Comparison of ENCODE assay signal across 8 cellular contexts in the genomic region with DNA sequence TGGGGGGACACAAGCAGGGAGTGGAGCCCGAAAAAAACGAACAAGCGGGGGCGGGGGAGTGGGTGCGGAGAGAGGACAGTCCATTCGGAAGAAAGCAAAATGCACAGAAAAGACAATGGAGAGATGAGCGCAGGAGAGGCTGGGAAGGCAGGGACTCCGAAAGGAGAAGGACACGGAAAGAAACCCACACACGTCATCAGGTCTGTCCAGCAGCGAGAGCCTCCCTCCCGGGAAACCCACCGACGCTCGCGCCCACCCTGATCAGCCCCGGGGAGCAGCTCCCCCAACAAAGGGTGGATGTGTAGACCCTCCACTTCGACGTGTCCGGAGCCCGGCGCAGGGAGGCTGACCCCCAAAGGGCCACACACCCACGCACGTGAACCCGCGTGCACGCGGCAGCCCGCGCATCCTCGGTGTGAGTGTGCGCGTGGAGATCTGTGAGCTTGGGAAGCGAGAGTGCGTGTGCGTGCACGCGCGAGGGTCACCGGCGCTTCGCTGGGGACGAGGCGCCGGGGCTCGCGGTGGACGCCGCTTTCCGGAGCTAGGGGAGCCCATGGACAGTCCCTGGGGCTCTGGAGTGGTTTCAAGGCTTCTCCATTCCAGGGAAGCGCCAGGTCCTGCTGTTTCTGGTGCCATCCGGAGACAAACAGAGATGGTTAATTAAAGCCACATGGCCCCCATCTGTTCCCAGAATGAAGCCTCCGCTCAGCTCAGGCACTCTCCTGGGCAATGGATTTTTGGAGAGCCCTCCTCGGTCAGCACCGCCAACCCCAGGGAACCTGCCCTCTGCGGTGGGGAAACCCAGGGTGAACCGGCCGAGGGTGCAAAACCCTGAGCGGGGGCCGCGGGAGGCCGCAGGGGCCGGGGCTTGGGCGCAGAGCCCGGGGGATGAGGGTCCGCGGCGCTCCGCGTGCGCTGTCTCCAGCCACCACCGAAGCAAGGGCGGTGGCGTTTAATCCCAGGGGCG. TPM values are rescaled to one million over a fixed set of nuclear protein-coding genes. Genes with fewer than 3 reads are reported as not detected.
A peak's percentile ranks its signal among the peaks of the same experiment; 100 is the strongest.
DNase-seq lines count a peak whose midpoint lies in the region; ATAC-seq and TF ChIP-seq lines count a peak whose summit lies in the region.

No MANE protein-coding gene starts in this region.

- H3K27me3 ChIP-seq in AG04450 (ENCODE audit: control insufficient read depth, insufficient read depth, low read length) (no peaks in the 10 kb centered on the region), H7 (ENCODE audit: control insufficient read depth, insufficient read depth, low read length) (peaks cover 55% of the 10 kb centered on the region)

- no peak for ATAC-seq in activated CD8-positive, alpha-beta T cell treated with anti-CD3 and anti-CD28 coated beads, Interleukin-2, amount 10 ng/mL, durations not matched to agents 7 days and 5 days
- no peak for ATAC-seq in HG02763 (IDR thresholded peaks at IDR 0.05; ENCODE audit: unreplicated experiment)
- no peak for ATAC-seq in HG02885 (IDR thresholded peaks at IDR 0.05; ENCODE audit: poor library complexity, unreplicated experiment)

- peaks cover 7% of the 10 kb centered on the region; the same call in 1 of the 2 replicates for H3K9me3 ChIP-seq in AG04450 (ENCODE audit: control insufficient read depth, insufficient read depth, low read length)

- H3K9me3 Mint-ChIP-seq in activated CD8-positive, alpha-beta T cell treated with anti-CD3 and anti-CD28 coated beads, Interleukin-2, amount 10 ng/mL, durations not matched to agents 7 days and 5 days (ENCODE audit: insufficient read depth): no peaks in the 10 kb centered on the region
- no peaks in the 10 kb centered on the region for H3K9me3 Mint-ChIP-seq in progenitor cell of endocrine pancreas (ENCODE audit: low read depth)

- peak overlapping the region; percentile 64 for H3K4me3 Mint-ChIP-seq in activated CD8-positive, alpha-beta T cell treated with anti-CD3 and anti-CD28 coated beads, Interleukin-2, amount 10 ng/mL, durations not matched to agents 7 days and 5 days
- H3K4me3 Mint-ChIP-seq in progenitor cell of endocrine pancreas (ENCODE audit: low read depth): peak overlapping the region; percentile 90

- peaks cover 60% of the 10 kb centered on the region for H3K27me3 Mint-ChIP-seq in activated CD8-positive, alpha-beta T cell treated with anti-CD3 and anti-CD28 coated beads, Interleukin-2, amount 10 ng/mL, durations not matched to agents 7 days and 5 days (ENCODE audit: low read depth)
- no peaks in the 10 kb centered on the region for H3K27me3 Mint-ChIP-seq in progenitor cell of endocrine pancreas

- TF ChIP-seq CTCF in AG04450 (IDR thresholded peaks at IDR 0.05; ENCODE audit: low read depth, low read length) (no peak), progenitor cell of endocrine pancreas (IDR thresholded peaks at IDR 0.05; ENCODE audit: unreplicated experiment) (no peak)

- CTCF ChIA-PET in AG04450 (lab: Charles Lee): interaction anchor here (1.1 to 2.7 kb wide), 2 partner anchors 127 to 144 kb away, joined by 4 to 24 read pairs; no protein-coding TSS in a partner anchor
- CTCF ChIA-PET in activated CD8-positive, alpha-beta T cell treated with anti-CD3 and anti-CD28 coated beads, Interleukin-2, amount 10 ng/mL, durations not matched to agents 7 days and 5 days (lab: Charles Lee): no interaction called here

- no peak overlapping the region for H3K27ac Mint-ChIP-seq in activated CD8-positive, alpha-beta T cell treated with anti-CD3 and anti-CD28 coated beads, Interleukin-2, amount 10 ng/mL, durations not matched to agents 7 days and 5 days
- H3K27ac Mint-ChIP-seq in progenitor cell of endocrine pancreas: peak overlapping the region; percentile 96

- no peaks in the 10 kb centered on the region for H3K36me3 Mint-ChIP-seq in activated CD8-positive, alpha-beta T cell treated with anti-CD3 and anti-CD28 coated beads, Interleukin-2, amount 10 ng/mL, durations not matched to agents 7 days and 5 days (ENCODE audit: low read depth)
- peaks cover 10% of the 10 kb centered on the region for H3K36me3 Mint-ChIP-seq in progenitor cell of endocrine pancreas (ENCODE audit: insufficient read depth)

- H3K27ac ChIP-seq in AG04450 (ENCODE audit: low read depth, low read length): peak overlapping the region; percentile 86

- DNase-seq in AG04450 (ENCODE audit: low read depth, low spot score) (no peak), H7 (peak; percentile 78), head of caudate nucleus (peak in 26 of 42 donors; percentile 9 to 56 (median 32)), progenitor cell of endocrine pancreas (ENCODE audit: low spot score, unreplicated experiment) (peak; percentile 23), NCI-H2107 treated with DMSO at 0.1 percent for 48 hours (lab: John Stamatoyannopoulos, UW; ENCODE audit: unreplicated experiment) (no peak)
- no peak for DNase-seq in activated CD8-positive, alpha-beta T cell treated with anti-CD3 and anti-CD28 coated beads, Interleukin-2, amount 10 ng/mL, durations not matched to agents 7 days and 5 days

- intact Hi-C loops in head of caudate nucleus (cut with DNase I): no loop called here

- H3K36me3 ChIP-seq in H7 (replicated peaks; ENCODE audit: control insufficient read depth, insufficient read depth, low read length): no peaks in the 10 kb centered on the region; the same call in 1 of the 2 replicates

- H3K4me3 ChIP-seq in AG04450 (ENCODE audit: low read depth, low read length): peak overlapping the region; percentile 84
- peak overlapping the region; percentile 66 for H3K4me3 ChIP-seq in H7 (ENCODE audit: insufficient read depth, low read depth, low read length)

- peaks cover 16% of the 10 kb centered on the region for H3K4me1 Mint-ChIP-seq in activated CD8-positive, alpha-beta T cell treated with anti-CD3 and anti-CD28 coated beads, Interleukin-2, amount 10 ng/mL, durations not matched to agents 7 days and 5 days (ENCODE audit: low read depth)
- H3K4me1 Mint-ChIP-seq in progenitor cell of endocrine pancreas (ENCODE audit: low read depth): peaks cover 47% of the 10 kb centered on the region

- POLR2A ChIA-PET in AG04450 (lab: Yijun Ruan, JAX): interaction anchor here (0.7 to 2.5 kb wide), 14 partner anchors 10 to 144 kb away, joined by 3 to 9 read pairs (median 4); no protein-coding TSS in a partner anchor
- POLR2A ChIA-PET in activated CD8-positive, alpha-beta T cell treated with anti-CD3 and anti-CD28 coated beads, Interleukin-2, amount 10 ng/mL, durations not matched to agents 7 days and 5 days (lab: Charles Lee): no interaction called here

RNA-seq across cellular contexts. Expression of a gene that starts 0.9 kb away (rescaled TPM):
- polyA plus RNA-seq in AG04450 (2011; rRNA removed): 266 and 290 TPM in 2 replicates
- 418 and 582 TPM in 2 replicates for polyA minus RNA-seq in AG04450 (2011; rRNA and poly(A)+ RNA removed)
- total RNA-seq in H7 (2014; rRNA removed; shearing (Covaris generic)): 61.0 and 77.2 TPM in 2 replicates
- not detected for total RNA-seq in activated CD8-positive, alpha-beta T cell treated with anti-CD3 and anti-CD28 coated beads, Interleukin-2, amount 10 ng/mL, durations not matched to agents 7 days and 5 days
- 275 and 307 TPM in 2 replicates for total RNA-seq in progenitor cell of endocrine pancreas

Comparison
In these comparisons a context has a peak if more than half of its experiments do, and no peak if none do; other contexts are left out.
1. DNase-seq: peak in H7 (single experiment), head of caudate nucleus (26 of 42) and progenitor cell of endocrine pancreas (single experiment); none in AG04450 (single experiment), activated CD8-positive, alpha-beta T cell treated with anti-CD3 and anti-CD28 coated beads, Interleukin-2, amount 10 ng/mL, durations not matched to agents 7 days and 5 days (single experiment) and NCI-H2107 treated with DMSO at 0.1 percent for 48 hours (single experiment).
2. RNA of a gene that starts 0.9 kb away (total RNA-seq): 275 to 307 TPM in progenitor cell of endocrine pancreas and 61.0 to 77.2 TPM in H7; not detected in activated CD8-positive, alpha-beta T cell treated with anti-CD3 and anti-CD28 coated beads, Interleukin-2, amount 10 ng/mL, durations not matched to agents 7 days and 5 days; every median in the first group is over 10 times any median in the second.